29 cellular contexts compared by ENCODE assay signal in the genomic region with DNA sequence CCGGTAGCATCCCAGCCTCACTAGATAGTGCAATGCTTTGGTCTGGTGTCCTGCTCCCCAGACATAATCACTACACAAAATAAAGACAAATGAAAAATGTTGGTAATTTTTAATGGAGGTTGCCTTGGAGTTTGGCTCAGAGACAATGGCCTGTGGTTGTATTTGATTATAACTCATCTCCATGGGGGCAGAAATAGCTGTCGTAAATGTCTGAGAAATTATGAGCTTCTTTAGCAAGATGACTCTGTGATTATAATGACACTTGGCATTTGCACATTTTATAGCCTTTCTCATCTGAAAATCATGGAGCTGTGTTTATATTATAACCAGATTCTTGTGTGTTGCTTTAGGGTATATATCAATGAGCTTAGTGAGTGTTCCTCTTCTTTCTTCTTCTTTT.
DNase-seq lines count a peak whose midpoint lies in the region; ATAC-seq, FAIRE-seq and TF ChIP-seq lines count a peak whose summit lies in the region.
"Had no signal": no experiment of that assay in that cellular context is flagged by ENCODE, and none has a peak within 500 bp of the region (broad histone marks: within the 10 kb centered on the region; RNA-seq: fewer than 3 reads in every experiment).

No MANE protein-coding gene starts in this region.

- intact Hi-C loops in HepG2 (cut with micrococcal nuclease; ENCODE audit: unreplicated experiment), result no loop called here
- intact Hi-C loops in right lobe of liver (cut with DNase I), result no loop called here

- H3K4me1 ChIP-seq in HepG2 (ENCODE audit: insufficient read depth, low read length) (peaks cover 52% of the 10 kb centered on the region), right lobe of liver (no peaks in the 10 kb centered on the region), fibroblast of lung (ENCODE audit: control insufficient read depth, extremely low read depth, insufficient read depth, low read length) (no peaks in the 10 kb centered on the region)
- H3K4me1 ChIP-seq: A549, body of pancreas, thyroid gland had no signal

- peak overlapping the region; percentile 53 for H3K27ac ChIP-seq in HepG2 (ENCODE audit: extremely low read length, insufficient read depth, low read length)
- H3K27ac ChIP-seq in right lobe of liver, result no peak overlapping the region
- H3K27ac ChIP-seq in fibroblast of lung (ENCODE audit: insufficient read depth, low read length), result no peak overlapping the region
- H3K27ac ChIP-seq: A549, body of pancreas, C4-2B, KMS-11, thyroid gland had no signal

- no peak overlapping the region for H2AFZ ChIP-seq in HepG2 (ENCODE audit: low read length)
- no peak overlapping the region for H2AFZ ChIP-seq in fibroblast of lung (ENCODE audit: low read length)

- H3K4me3 ChIP-seq in HepG2 (replicated peaks in 1 of 3; ENCODE audit: insufficient read depth in 1 of 3, low read depth in 2 of 3, low read length in 3 of 3) (no peak overlapping the region), right lobe of liver (no peak overlapping the region), fibroblast of lung (replicated peaks in 1 of 4; ENCODE audit: control extremely low read depth in 1 of 4, insufficient read depth in 1 of 4, low read depth in 3 of 4, low read length in 4 of 4) (no peak overlapping the region)
- H3K4me3 ChIP-seq: A549, body of pancreas, lung, mucosa of descending colon, thyroid gland had no signal

- H3K4me2 ChIP-seq in HepG2 (ENCODE audit: low read depth, low read length) (no peak overlapping the region), fibroblast of lung (ENCODE audit: extremely low read depth, insufficient read depth, low read length) (no peak overlapping the region)
- H3K4me2 ChIP-seq: A549, KMS-11 had no signal

- CTCF ChIA-PET in HepG2 (lab: Yijun Ruan, JAX; ENCODE audit: low intra/inter-chr PET ratio, low total read pairs), result no interaction called here

- 92% methylated on average over 2 of the region's 2 CpGs for WGBS in HepG2 (ENCODE audit: low lambda C conversion rate)
- WGBS in right lobe of liver (ENCODE audit: insufficient coverage, low coverage, low lambda C conversion rate, missing lambda C conversion rate), result 77% methylated on average over 2 of the region's 2 CpGs

- H3K9me3 ChIP-seq in HepG2 (ENCODE audit: low read length), result no peaks in the 10 kb centered on the region
- H3K9me3 ChIP-seq in right lobe of liver, result no peaks in the 10 kb centered on the region
- H3K9me3 ChIP-seq in fibroblast of lung (ENCODE audit: control insufficient read depth, insufficient read depth, low read depth, low read length), result no peaks in the 10 kb centered on the region
- H3K9me3 ChIP-seq: A549, body of pancreas, mucosa of descending colon, thyroid gland had no signal

- no peak for TF ChIP-seq EP300 in HepG2 (IDR thresholded peaks at IDR 0.05; ENCODE audit: low read depth in 2 of 2, low read length in 2 of 2)
- no peak for TF ChIP-seq EP300 in HepG2 (CRISPR knock-in tag; IDR thresholded peaks at IDR 0.05; ENCODE audit: borderline replicate concordance)

- DNase-seq in HepG2 (ENCODE audit: low spot score) (no peak), right lobe of liver (no peak), M059J (ENCODE audit: low read depth) (peak; percentile 96), fibroblast of lung (ENCODE audit: low read depth in 2 of 2) (peak; percentile 21 to 55), C1 segment of cervical spinal cord (lab: John Stamatoyannopoulos, UW) (no peak), iPS-NIHi7 (ENCODE audit: extremely low spot score) (no peak), activated gamma-delta T cell (lab: John Stamatoyannopoulos, UW) (no peak)
- DNase-seq: activated CD4-positive, alpha-beta T cell treated with anti-CD3 and anti-CD28 coated beads, Interleukin-2, amount 10 ng/mL, durations not matched to agents 24 days and 14 days; activated T-cell treated with anti-CD3 and anti-CD28 coated beads, Interleukin-2, amount 50 U/mL, for 24 hours; body of pancreas; cerebellar nuclear complex; H7; mucosa of descending colon; NCI-H1417 treated with DMSO at 0.1 percent for 48 hours; NCI-H510A treated with DMSO at 0.1 percent for 48 hours; SHP77 treated with DMSO at 0.1 percent for 48 hours; small intestine; stimulated activated CD4-positive, alpha-beta T cell treated with anti-CD3 and anti-CD28 coated beads, Interleukin-1b, Interleukin-23, amount 100 ng/mL, for 48 hours; stimulated activated CD8-positive, alpha-beta memory T cell treated with anti-CD3 and anti-CD28 coated beads, Interleukin-4, amount 100 ng/mL, for 48 hours; stimulated activated naive CD8-positive, alpha-beta T cell treated with anti-CD3 and anti-CD28 coated beads, Interleukin-15, amount 100 ng/mL, for 72 hours; T1000; thyroid gland had no signal

- in situ Hi-C loops in HepG2 (cut with HindIII; ENCODE audit: extremely low pct_ligation_motif_present, low pct_unique_long_range_greater_than_20kb), result no loop called here

- TF ChIP-seq CTCF in HepG2 (CRISPR knock-in tag; IDR thresholded peaks at IDR 0.05) (no peak), right lobe of liver (IDR thresholded peaks at IDR 0.05) (no peak), fibroblast of lung (conservative IDR thresholded peaks at IDR 0.05 in 1 of 2, IDR thresholded peaks at IDR 0.05 in 1 of 2; ENCODE audit: low read depth in 1 of 2, low read length in 2 of 2) (no peak)

- no peaks in the 10 kb centered on the region for H3K36me3 ChIP-seq in HepG2 (replicated peaks in 1 of 2; ENCODE audit: control insufficient read depth in 1 of 2, insufficient read depth in 2 of 2, low read length in 2 of 2)
- H3K36me3 ChIP-seq in right lobe of liver, result no peaks in the 10 kb centered on the region
- no peaks in the 10 kb centered on the region for H3K36me3 ChIP-seq in fibroblast of lung (ENCODE audit: control insufficient read depth, insufficient read depth, low read length)
- H3K36me3 ChIP-seq: thyroid gland had no signal

- H3K9ac ChIP-seq in HepG2 (ENCODE audit: insufficient read depth, low read depth, low read length) (no peak overlapping the region), fibroblast of lung (ENCODE audit: insufficient read depth, low read length) (no peak overlapping the region)
- H3K9ac ChIP-seq: KMS-11 had no signal

- H3K79me2 ChIP-seq in HepG2 (ENCODE audit: insufficient read depth, low read length), result no peaks in the 10 kb centered on the region
- H3K79me2 ChIP-seq in fibroblast of lung (ENCODE audit: control insufficient read depth, insufficient read depth, low read length), result no peaks in the 10 kb centered on the region

- H3K27me3 ChIP-seq in HepG2 (ENCODE audit: control insufficient read depth in 1 of 2, insufficient read depth in 2 of 2, low read length in 2 of 2) (no peaks in the 10 kb centered on the region), right lobe of liver (no peaks in the 10 kb centered on the region), fibroblast of lung (ENCODE audit: control insufficient read depth, insufficient read depth, low read length) (no peaks in the 10 kb centered on the region)
- H3K27me3 ChIP-seq: body of pancreas, thyroid gland had no signal

- no TSS peak for BruUV-seq in HepG2 (replicated peaks; lab: Mats Ljungman, UMichigan)

- POLR2A ChIA-PET in HepG2 (lab: Yijun Ruan, JAX), result no interaction called here

- ATAC-seq in HepG2 (no peak), right lobe of liver (no peak), HG03135 (IDR thresholded peaks at IDR 0.05; ENCODE audit: unreplicated experiment) (no peak)
- ATAC-seq: A549; body of pancreas; mucosa of descending colon; natural killer cell treated with Interleukin-12 subunit alpha and Interleukin-12 subunit beta and Interleukin-15 and Interleukin-18, amount 100 ng/mL, for 72 hours; Panc1; stimulated activated naive CD8-positive, alpha-beta T cell treated with anti-CD3 and anti-CD28 coated beads, Interleukin-15, amount 100 ng/mL, for 72 hours had no signal

- no peak for FAIRE-seq in HepG2 (lab: Jason Lieb, UNC)
- FAIRE-seq: A549, small intestine had no signal

- no peaks in the 10 kb centered on the region for H4K20me1 ChIP-seq in HepG2 (ENCODE audit: insufficient read depth, low read length)
- H4K20me1 ChIP-seq in fibroblast of lung (ENCODE audit: control insufficient read depth, extremely low read depth, insufficient read depth, low read length), result no peaks in the 10 kb centered on the region

- TF ChIP-seq POLR2A in HepG2 (IDR thresholded peaks at IDR 0.05; ENCODE audit: insufficient read depth in 1 of 2, low read depth in 2 of 2, low read length in 2 of 2), result no peak
- TF ChIP-seq POLR2A in right lobe of liver (IDR thresholded peaks at IDR 0.05), result no peak

- TF ChIP-seq RAD21 in HepG2 (CRISPR knock-in tag; IDR thresholded peaks at IDR 0.05), result no peak

TF ChIP-seq in HepG2, 621 proteins besides CTCF, POLR2A, EP300 and RAD21:
- no peak for TF ChIP-seq ZNF761 (CRISPR knock-in tag; conservative IDR thresholded peaks at IDR 0.05)
- TF ChIP-seq, protein P1, sequence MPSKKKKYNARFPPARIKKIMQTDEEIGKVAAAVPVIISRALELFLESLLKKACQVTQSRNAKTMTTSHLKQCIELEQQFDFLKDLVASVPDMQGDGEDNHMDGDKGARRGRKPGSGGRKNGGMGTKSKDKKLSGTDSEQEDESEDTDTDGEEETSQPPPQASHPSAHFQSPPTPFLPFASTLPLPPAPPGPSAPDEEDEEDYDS (CRISPR knock-in tag; IDR thresholded peaks at IDR 0.05), result no peak
- TF ChIP-seq ZNF251 (CRISPR knock-in tag; IDR thresholded peaks at IDR 0.05), result no peak
- TF ChIP-seq CC2D1A (CRISPR knock-in tag; IDR thresholded peaks at IDR 0.05), result no peak
- no peak for TF ChIP-seq KDM2A (CRISPR knock-in tag; IDR thresholded peaks at IDR 0.05; ENCODE audit: borderline replicate concordance, low read depth)

Comparison
In these comparisons a context has a peak if more than half of its experiments do, and no peak if none do; other contexts are left out.
1. DNase-seq: peak in M059J (single experiment) and fibroblast of lung (2 of 2); none in HepG2 (single experiment), right lobe of liver (0 of 3), C1 segment of cervical spinal cord (0 of 14), iPS-NIHi7 (single experiment) and activated gamma-delta T cell (single experiment).